ENCODE assay signal across 1 cellular context in genomic region chr12:46264057-46264456, GRCh38.
TF ChIP-seq lines count a peak whose summit lies in the region.

No MANE protein-coding gene starts in this region.

TF ChIP-seq in HepG2, 621 proteins besides CTCF, POLR2A, EP300 and RAD21:
- TF ChIP-seq CEBPZ (IDR thresholded peaks at IDR 0.05; ENCODE audit: low read length) (no peak), ZFP62 (CRISPR knock-in tag; IDR thresholded peaks at IDR 0.05) (no peak), ZSCAN9 (CRISPR knock-in tag; IDR thresholded peaks at IDR 0.05; ENCODE audit: borderline replicate concordance) (no peak), RBM39 (IDR thresholded peaks at IDR 0.05; ENCODE audit: low read depth, low read length, poor library complexity, severe bottlenecking) (no peak), ATAD3A (CRISPR knock-in tag; IDR thresholded peaks at IDR 0.05) (no peak), ZNF839 (CRISPR knock-in tag; IDR thresholded peaks at IDR 0.05; ENCODE audit: borderline replicate concordance) (no peak), RFXAP (CRISPR knock-in tag; IDR thresholded peaks at IDR 0.05; ENCODE audit: borderline replicate concordance) (no peak), FOXJ3 (CRISPR knock-in tag; IDR thresholded peaks at IDR 0.05; ENCODE audit: borderline replicate concordance) (no peak), ZNF556 (CRISPR knock-in tag; IDR thresholded peaks at IDR 0.05; ENCODE audit: borderline replicate concordance) (no peak), ATF5 (CRISPR knock-in tag; IDR thresholded peaks at IDR 0.05; ENCODE audit: low read depth) (no peak), SP4 (CRISPR knock-in tag; IDR thresholded peaks at IDR 0.05) (no peak), DNMT1 (CRISPR knock-in tag; IDR thresholded peaks at IDR 0.05) (no peak), ZNF383 (CRISPR knock-in tag; IDR thresholded peaks at IDR 0.05; ENCODE audit: borderline replicate concordance) (no peak)
